ENCODE assay signal across 8 cellular contexts in genomic region chr2:147846382-147847081, GRCh38. TPM values are rescaled to one million over a fixed set of nuclear protein-coding genes. Genes with fewer than 3 reads are reported as not detected.
DNase-seq lines count a peak whose midpoint lies in the region; ATAC-seq, FAIRE-seq and TF ChIP-seq lines count a peak whose summit lies in the region.

No MANE protein-coding gene starts in this region.

- H3K36me3 ChIP-seq in HAP-1 (replicated peaks) (no peaks in the 10 kb centered on the region; the same call in 1 of the 2 replicates), GM12878 (ENCODE audit: control insufficient read depth in 2 of 2, insufficient read depth in 2 of 2, low read length in 1 of 2) (no peaks in the 10 kb centered on the region), right lobe of liver (no peaks in the 10 kb centered on the region), urinary bladder (ENCODE audit: insufficient read depth) (no peaks in the 10 kb centered on the region)

- intact Hi-C loops in GM12878 (cut with micrococcal nuclease; ENCODE audit: unreplicated experiment) = no loop called here
- intact Hi-C loops in right lobe of liver (cut with DNase I) = no loop called here

- CTCF ChIA-PET in AG04449 (lab: Yijun Ruan, JAX) = interaction anchor here (0.8 kb wide), 1 partner anchor 9 kb away, joined by 3 read pairs; no protein-coding TSS in a partner anchor
- CTCF ChIA-PET in GM12878 (lab: Yijun Ruan, JAX) = interaction anchor here (0.7 kb wide), 1 partner anchor 803 kb away, joined by 4 read pairs; no protein-coding TSS in a partner anchor

- H3K27ac ChIP-seq in GM12878 (ENCODE audit: control insufficient read depth, insufficient read depth) (no peak overlapping the region), right lobe of liver (no peak overlapping the region), urinary bladder (ENCODE audit: low read depth) (no peak overlapping the region)

- H4K20me1 ChIP-seq in GM12878 (ENCODE audit: control insufficient read depth, insufficient read depth) = no peaks in the 10 kb centered on the region

- ATAC-seq in GM12878 (no peak), right lobe of liver (no peak), GM19455 (IDR thresholded peaks at IDR 0.05; ENCODE audit: unreplicated experiment) (no peak), HG03469 (IDR thresholded peaks at IDR 0.05; ENCODE audit: unreplicated experiment) (no peak)

- no peak overlapping the region for H3K9ac ChIP-seq in GM12878 (ENCODE audit: control insufficient read depth, insufficient read depth, low read length)

- BruUV-seq in GM12878 (replicated peaks; lab: Mats Ljungman, UMichigan) = no TSS peak

- peak overlapping the region; percentile 49 for H3K4me2 ChIP-seq in GM12878 (ENCODE audit: control insufficient read depth, insufficient read depth)

- DNase-seq in AG04449 (ENCODE audit: low read depth, low spot score) = no peak
- peak; percentile 12 to 62 for DNase-seq in HAP-1 (ENCODE audit: low spot score in 2 of 2)
- DNase-seq in GM12878 (ENCODE audit: low read depth, low spot score) = no peak
- no peak for DNase-seq in right lobe of liver
- DNase-seq in germinal center (ENCODE audit: low spot score) = no peak

- RAD21 ChIA-PET in GM12878 (lab: Charles Lee; ENCODE audit: unreplicated experiment) = interaction anchor here (1.0 to 1.7 kb wide), 2 partner anchors 40 to 64 kb away, joined by 3 to 4 read pairs; no protein-coding TSS in a partner anchor

- SMC1A ChIA-PET in GM12878 (lab: Charles Lee; ENCODE audit: uncharacterized antibody, unreplicated experiment) = interaction anchor here (0.7 to 1.0 kb wide), 2 partner anchors 43 to 675 kb away, joined by 3 read pairs; no protein-coding TSS in a partner anchor

- POLR2A ChIA-PET in AG04449 (lab: Yijun Ruan, JAX) (no interaction called here), GM12878 (lab: Charles Lee) (no interaction called here)

- no peaks in the 10 kb centered on the region for H3K79me2 ChIP-seq in GM12878 (ENCODE audit: control insufficient read depth, insufficient read depth, low read length)

- H3K4me1 ChIP-seq in HAP-1 = peaks cover 20% of the 10 kb centered on the region
- H3K4me1 ChIP-seq in GM12878 (ENCODE audit: control insufficient read depth, insufficient read depth, low read length) = no peaks in the 10 kb centered on the region; the same call in 1 of the 2 replicates
- peaks cover 0 to 14% (median 6%) of the 10 kb centered on the region in 4 donors for H3K4me1 ChIP-seq in right lobe of liver
- peaks cover 2% of the 10 kb centered on the region for H3K4me1 ChIP-seq in urinary bladder (ENCODE audit: insufficient read depth)

- no peak for TF ChIP-seq RAD21 in GM12878 (IDR thresholded peaks at IDR 0.05; ENCODE audit: insufficient read depth, low read depth, low read length)

- TF ChIP-seq POLR2A in GM12878 (IDR thresholded peaks at IDR 0.05; ENCODE audit: low read depth, low read length) (no peak), right lobe of liver (IDR thresholded peaks at IDR 0.05) (no peak)

- no peak for FAIRE-seq in GM12878 (lab: Jason Lieb, UNC)

- no peak overlapping the region for H2AFZ ChIP-seq in GM12878 (ENCODE audit: control insufficient read depth, low read depth, low read length)

- H3K9me3 ChIP-seq in HAP-1 (no peaks in the 10 kb centered on the region), GM12878 (replicated peaks; ENCODE audit: control insufficient read depth, insufficient read depth, low read length) (no peaks in the 10 kb centered on the region; the same call in 1 of the 3 replicates), right lobe of liver (no peaks in the 10 kb centered on the region)

- TF ChIP-seq EP300 in GM12878 (IDR thresholded peaks at IDR 0.05; ENCODE audit: borderline replicate concordance in 1 of 2, control insufficient read depth in 1 of 2, low read depth in 2 of 2, low read length in 2 of 2) = no peak

- in situ Hi-C loops in HAP-1 (cut with MboI; ENCODE audit: low sequenced_read_pairs) (no loop called here), GM12878 (cut with MboI) (no loop called here)

- TF ChIP-seq CTCF in AG04449 (IDR thresholded peaks at IDR 0.05; ENCODE audit: insufficient read depth, low read length, missing control alignments) (no peak), GM12878 (IDR thresholded peaks at IDR 0.05 in 2 of 3, conservative IDR thresholded peaks at IDR 0.05 in 1 of 3; ENCODE audit: control insufficient read depth in 2 of 3, extremely low read depth in 1 of 3, insufficient read depth in 1 of 3, low read depth in 3 of 3, low read length in 3 of 3) (no peak), right lobe of liver (IDR thresholded peaks at IDR 0.05) (no peak)

- H3K4me3 ChIP-seq in AG04449 (ENCODE audit: low read depth, low read length) = peak overlapping the region; percentile 77
- H3K4me3 ChIP-seq in HAP-1 = peak overlapping the region; percentile 56
- H3K4me3 ChIP-seq in GM12878 = peak overlapping the region; percentile 70; the same call in 1 of the 2 replicates
- peak overlapping the region; percentile 47 to 89 (median 63) for H3K4me3 ChIP-seq in right lobe of liver
- peak overlapping the region; percentile 96 for H3K4me3 ChIP-seq in urinary bladder (ENCODE audit: low read depth, low read length)

- H3K27me3 ChIP-seq in HAP-1 (ENCODE audit: low read depth) (no peaks in the 10 kb centered on the region), GM12878 (replicated peaks in 1 of 2; ENCODE audit: control insufficient read depth in 2 of 2, insufficient read depth in 2 of 2, low read length in 1 of 2) (peaks cover 0 to 9% of the 10 kb centered on the region in 2 experiments; a peak in 1 of 4 replicates), right lobe of liver (no peaks in the 10 kb centered on the region)

- WGBS in GM12878 (ENCODE audit: insufficient coverage, insufficient replicate concordance, low lambda C conversion rate, missing lambda C conversion rate) = 90% methylated on average over 5 of the region's 5 CpGs
- 22% methylated on average over 5 of the region's 5 CpGs for WGBS in right lobe of liver (ENCODE audit: insufficient coverage, low coverage, low lambda C conversion rate, missing lambda C conversion rate)
- 23% methylated on average over 5 of the region's 5 CpGs for WGBS in urinary bladder

TF ChIP-seq in GM12878, 131 proteins besides CTCF, POLR2A, EP300 and RAD21 (continues in another document):
- TF ChIP-seq NKRF (conservative IDR thresholded peaks at IDR 0.05) = no peak
- TF ChIP-seq CBFB (IDR thresholded peaks at IDR 0.05; ENCODE audit: low read depth) = no peak
- TF ChIP-seq SIX5 (IDR thresholded peaks at IDR 0.05; ENCODE audit: low read depth, low read length, severe bottlenecking) = no peak
- TF ChIP-seq FOXM1 (IDR thresholded peaks at IDR 0.05; ENCODE audit: low read depth, low read length) = no peak
- no peak for TF ChIP-seq SUPT20H (IDR thresholded peaks at IDR 0.05; ENCODE audit: borderline replicate concordance, control insufficient read depth, low read depth, low read length)
- TF ChIP-seq E4F1 (IDR thresholded peaks at IDR 0.05; ENCODE audit: borderline replicate concordance, partially characterized antibody) = no peak

RNA-seq across cellular contexts. Expression of gene ACVR2A, which starts 1.7 kb away (rescaled TPM):
- total RNA-seq in GM12878 (2013; cell fraction: nucleolus; rRNA removed) = 13.7 and 15.5 TPM in 2 replicates
- 1.6 and 1.9 TPM in 2 replicates for total RNA-seq in GM12878 (2014; rRNA removed)
- total RNA-seq in GM12878 (2014; rRNA removed; fragmentation: Illumina TruSeq; extraction: Trizol) = 2.0 and 2.6 TPM in 2 replicates
- 1.7 and 2.3 TPM in 2 replicates for total RNA-seq in GM12878 (2021)
- 0.73 TPM for polyA plus RNA-seq in GM12878 (2011; ENCODE audit: low read depth)
- 1.2 and 1.5 TPM in 2 replicates for polyA plus RNA-seq in GM12878 (2011; rRNA removed)
- polyA plus RNA-seq in GM12878 (2011; cell fraction: cytosol; rRNA removed) = 0.40 and 0.46 TPM in 2 replicates
- 1.7 and 1.9 TPM in 2 replicates for polyA plus RNA-seq in GM12878 (2011; cell fraction: nucleus; rRNA removed)
- 0.66 and 1.1 TPM in 2 replicates for polyA plus RNA-seq in GM12878 (2012)
- 1.5 TPM in 2 replicates for polyA plus RNA-seq in GM12878 (2014; fragmentation: Illumina TruSeq; extraction: Trizol)
- polyA plus RNA-seq in GM12878 (2014; fragmentation: Nextera tagmentation; extraction: Ambion mirVana) = 1 to 10 TPM; 1.7 to 1.9 TPM
- polyA plus RNA-seq in GM12878 (2014; rRNA removed) = 0.82 and 0.83 TPM in 2 replicates
- polyA plus RNA-seq in GM12878 (2016; fragmentation: Nextera tagmentation; extraction: Ambion mirVana) = 1 to 10 TPM in 1 of 2 experiments, under 1 TPM in 1; 0.42 to 3.0 TPM
- polyA minus RNA-seq in GM12878 (2011; rRNA and poly(A)+ RNA removed) = 1.5 and 4.1 TPM in 2 replicates
- 1.3 and 1.7 TPM in 2 replicates for polyA minus RNA-seq in GM12878 (2011; cell fraction: cytosol; rRNA and poly(A)+ RNA removed)
- polyA minus RNA-seq in GM12878 (2011; cell fraction: nucleus; rRNA and poly(A)+ RNA removed) = 2.8 and 3.8 TPM in 2 replicates
- 1 to 10 TPM; 5.8 to 9.3 (median 6.5) TPM for total RNA-seq in right lobe of liver
- 76.9 TPM for total RNA-seq in urinary bladder
- polyA plus RNA-seq in urinary bladder = 7.2 TPM

Comparison
In these comparisons a context has a peak if more than half of its experiments do, and no peak if none do; other contexts are left out.
1. DNase-seq: peak in HAP-1 (2 of 2); none in AG04449 (single experiment), GM12878 (single experiment), right lobe of liver (0 of 3) and germinal center (single experiment).
2. Peak in every context shown above with its lines, with median percentiles within 50 percentile points of each other: H3K4me3 ChIP-seq.